In the genomic region with DNA sequence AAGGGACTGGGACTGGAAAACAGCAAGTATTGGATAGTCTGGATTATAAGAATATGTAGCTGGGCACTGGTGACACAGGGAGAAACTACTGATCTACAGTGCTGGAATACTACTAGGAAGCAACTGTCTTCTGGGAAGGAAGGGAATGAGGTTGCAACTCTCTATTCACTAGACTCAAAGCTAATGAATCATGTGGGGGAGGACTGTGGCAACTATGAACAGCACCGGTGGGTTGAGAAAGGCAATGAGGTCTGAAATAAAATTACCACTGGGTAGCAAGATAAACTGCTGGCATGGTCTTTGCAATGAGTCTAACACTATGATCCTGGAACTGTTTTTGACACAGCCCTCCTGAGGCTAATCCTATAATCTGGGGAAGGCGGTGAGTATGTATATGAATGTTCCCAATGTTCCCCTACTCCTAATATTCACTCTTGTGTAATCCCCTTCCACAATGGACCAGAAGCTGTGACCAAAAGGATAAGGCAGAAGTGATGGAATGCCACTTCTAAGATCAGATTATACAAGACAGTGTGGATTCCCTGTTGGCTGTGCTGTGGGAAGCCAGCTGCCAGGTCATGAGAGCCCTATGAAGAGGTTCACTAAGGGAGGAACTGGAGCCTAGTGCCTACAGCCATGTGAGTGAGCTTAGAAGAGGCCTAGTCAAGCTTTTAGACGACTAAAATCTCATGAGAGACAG, we compare ENCODE assay signal across 1 cellular context.
TF ChIP-seq lines count a peak whose summit lies in the region.

No MANE protein-coding gene starts in this region.

TF ChIP-seq in IMR-90, 13 proteins besides CTCF, POLR2A, EP300 and RAD21 (continued from another document):
- TF ChIP-seq, protein P1, sequence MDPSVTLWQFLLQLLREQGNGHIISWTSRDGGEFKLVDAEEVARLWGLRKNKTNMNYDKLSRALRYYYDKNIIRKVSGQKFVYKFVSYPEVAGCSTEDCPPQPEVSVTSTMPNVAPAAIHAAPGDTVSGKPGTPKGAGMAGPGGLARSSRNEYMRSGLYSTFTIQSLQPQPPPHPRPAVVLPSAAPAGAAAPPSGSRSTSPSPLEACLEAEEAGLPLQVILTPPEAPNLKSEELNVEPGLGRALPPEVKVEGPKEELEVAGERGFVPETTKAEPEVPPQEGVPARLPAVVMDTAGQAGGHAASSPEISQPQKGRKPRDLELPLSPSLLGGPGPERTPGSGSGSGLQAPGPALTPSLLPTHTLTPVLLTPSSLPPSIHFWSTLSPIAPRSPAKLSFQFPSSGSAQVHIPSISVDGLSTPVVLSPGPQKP (IDR thresholded peaks at IDR 0.05; ENCODE audit: borderline replicate concordance, low read depth, low read length): no peak
- TF ChIP-seq RCOR1 (IDR thresholded peaks at IDR 0.05; ENCODE audit: insufficient replicate concordance, low read length) (no peak), FOS (IDR thresholded peaks at IDR 0.05; ENCODE audit: low read depth, low read length) (no peak), MAFK (IDR thresholded peaks at IDR 0.05; ENCODE audit: low read depth, low read length) (no peak), BHLHE40 (IDR thresholded peaks at IDR 0.05; ENCODE audit: low read depth, low read length) (no peak), CHD1 (IDR thresholded peaks at IDR 0.05; ENCODE audit: low read depth, low read length) (no peak)
